ENCODE assay signal across 11 cellular contexts in genomic region chr15:86183765-86184491, GRCh38.
A peak's percentile ranks its signal among the peaks of the same experiment; 100 is the strongest.
DNase-seq lines count a peak whose midpoint lies in the region; ATAC-seq and TF ChIP-seq lines count a peak whose summit lies in the region.
"Had no signal": no experiment of that assay in that cellular context is flagged by ENCODE, and none has a peak within 500 bp of the region (broad histone marks: within the 10 kb centered on the region; RNA-seq: fewer than 3 reads in every experiment).

No MANE protein-coding gene starts in this region.

- H3K27me3 Mint-ChIP-seq in activated CD8-positive, alpha-beta T cell treated with anti-CD3 and anti-CD28 coated beads for 36 hours: peaks cover 12% of the 10 kb centered on the region
- peaks cover 5% of the 10 kb centered on the region for H3K27me3 Mint-ChIP-seq in activated CD8-positive, alpha-beta T cell treated with anti-CD3 and anti-CD28 coated beads, Interleukin-2, amount 10 ng/mL, durations not matched to agents 7 days and 5 days (ENCODE audit: low read depth)

- no peaks in the 10 kb centered on the region for H3K9me3 Mint-ChIP-seq in activated CD8-positive, alpha-beta T cell treated with anti-CD3 and anti-CD28 coated beads for 36 hours
- no peaks in the 10 kb centered on the region for H3K9me3 Mint-ChIP-seq in activated CD8-positive, alpha-beta T cell treated with anti-CD3 and anti-CD28 coated beads, Interleukin-2, amount 10 ng/mL, durations not matched to agents 7 days and 5 days (ENCODE audit: insufficient read depth)

- no peak overlapping the region for H3K4me3 Mint-ChIP-seq in activated CD8-positive, alpha-beta T cell treated with anti-CD3 and anti-CD28 coated beads for 36 hours
- no peak overlapping the region for H3K4me3 Mint-ChIP-seq in activated CD8-positive, alpha-beta T cell treated with anti-CD3 and anti-CD28 coated beads, Interleukin-2, amount 10 ng/mL, durations not matched to agents 7 days and 5 days

- H3K27ac Mint-ChIP-seq in activated CD8-positive, alpha-beta T cell treated with anti-CD3 and anti-CD28 coated beads for 36 hours: no peak overlapping the region
- H3K27ac Mint-ChIP-seq in activated CD8-positive, alpha-beta T cell treated with anti-CD3 and anti-CD28 coated beads, Interleukin-2, amount 10 ng/mL, durations not matched to agents 7 days and 5 days: no peak overlapping the region

- ATAC-seq in activated CD8-positive, alpha-beta T cell treated with anti-CD3 and anti-CD28 coated beads for 36 hours: peak; percentile 42
- ATAC-seq in activated CD8-positive, alpha-beta T cell treated with anti-CD3 and anti-CD28 coated beads, Interleukin-2, amount 10 ng/mL, durations not matched to agents 7 days and 5 days: no peak

- no peak for TF ChIP-seq CTCF in activated CD8-positive, alpha-beta T cell treated with anti-CD3 and anti-CD28 coated beads for 36 hours (IDR thresholded peaks at IDR 0.05)

- peaks cover 2% of the 10 kb centered on the region for H3K4me1 Mint-ChIP-seq in activated CD8-positive, alpha-beta T cell treated with anti-CD3 and anti-CD28 coated beads for 36 hours (ENCODE audit: low read depth)
- no peaks in the 10 kb centered on the region for H3K4me1 Mint-ChIP-seq in activated CD8-positive, alpha-beta T cell treated with anti-CD3 and anti-CD28 coated beads, Interleukin-2, amount 10 ng/mL, durations not matched to agents 7 days and 5 days (ENCODE audit: low read depth)

- peak; percentile 42 for DNase-seq in activated CD8-positive, alpha-beta T cell treated with anti-CD3 and anti-CD28 coated beads for 36 hours
- DNase-seq in activated CD8-positive, alpha-beta T cell treated with anti-CD3 and anti-CD28 coated beads, Interleukin-2, amount 10 ng/mL, durations not matched to agents 7 days and 5 days: no peak
- DNase-seq in RPMI7951 (ENCODE audit: low read depth): peak; percentile 9
- DNase-seq in inferior parietal cortex (ENCODE audit: extremely low spot score): peak; percentile 45
- peak; percentile 1 for DNase-seq in stimulated activated CD8-positive, alpha-beta memory T cell treated with anti-CD3 and anti-CD28 coated beads, Interleukin-4, amount 100 ng/mL, for 24 hours (ENCODE audit: low read depth)
- DNase-seq in activated gamma-delta T cell treated with Interleukin-2 at 50 U/mL for 16 hours: no peak
- DNase-seq in Kasumi-1 (lab: John Stamatoyannopoulos, UW): no peak
- no peak for DNase-seq in activated CD4-positive, CD25-positive, alpha-beta regulatory T cell (lab: John Stamatoyannopoulos, UW)
- DNase-seq: GM23248, SW 1271, uterus had no signal

- intact Hi-C loops in activated CD8-positive, alpha-beta T cell treated with anti-CD3 and anti-CD28 coated beads for 36 hours (cut with micrococcal nuclease): no loop called here

- CTCF ChIA-PET in activated CD8-positive, alpha-beta T cell treated with anti-CD3 and anti-CD28 coated beads for 36 hours (lab: Charles Lee): no interaction called here
- CTCF ChIA-PET in activated CD8-positive, alpha-beta T cell treated with anti-CD3 and anti-CD28 coated beads, Interleukin-2, amount 10 ng/mL, durations not matched to agents 7 days and 5 days (lab: Charles Lee): no interaction called here

- POLR2A ChIA-PET in activated CD8-positive, alpha-beta T cell treated with anti-CD3 and anti-CD28 coated beads for 36 hours (lab: Charles Lee): no interaction called here
- POLR2A ChIA-PET in activated CD8-positive, alpha-beta T cell treated with anti-CD3 and anti-CD28 coated beads, Interleukin-2, amount 10 ng/mL, durations not matched to agents 7 days and 5 days (lab: Charles Lee): no interaction called here

- no peaks in the 10 kb centered on the region for H3K36me3 Mint-ChIP-seq in activated CD8-positive, alpha-beta T cell treated with anti-CD3 and anti-CD28 coated beads for 36 hours (ENCODE audit: low read depth)
- H3K36me3 Mint-ChIP-seq in activated CD8-positive, alpha-beta T cell treated with anti-CD3 and anti-CD28 coated beads, Interleukin-2, amount 10 ng/mL, durations not matched to agents 7 days and 5 days (ENCODE audit: low read depth): no peaks in the 10 kb centered on the region

Comparison
In these comparisons a context has a peak if more than half of its experiments do, and no peak if none do; other contexts are left out.
1. DNase-seq: peak in activated CD8-positive, alpha-beta T cell treated with anti-CD3 and anti-CD28 coated beads for 36 hours (single experiment), RPMI7951 (single experiment), inferior parietal cortex (single experiment) and stimulated activated CD8-positive, alpha-beta memory T cell treated with anti-CD3 and anti-CD28 coated beads, Interleukin-4, amount 100 ng/mL, for 24 hours (single experiment); none in activated CD8-positive, alpha-beta T cell treated with anti-CD3 and anti-CD28 coated beads, Interleukin-2, amount 10 ng/mL, durations not matched to agents 7 days and 5 days (single experiment), activated gamma-delta T cell treated with Interleukin-2 at 50 U/mL for 16 hours (single experiment), Kasumi-1 (0 of 2) and activated CD4-positive, CD25-positive, alpha-beta regulatory T cell (0 of 4).